Comparison of ENCODE assay signal across 8 cellular contexts in genomic region chr18:43341014-43341413, GRCh38.
"Had no signal": no experiment of that assay in that cellular context is flagged by ENCODE, and none has a peak within 500 bp of the region (broad histone marks: within the 10 kb centered on the region; RNA-seq: fewer than 3 reads in every experiment).

No MANE protein-coding gene starts in this region.

- FAIRE-seq: K562 had no signal

- H3K4me3 Mint-ChIP-seq: HFFc6 had no signal

- H3K9me3 ChIP-seq: HAP-1 had no signal

- DNase-seq: GOT3, H7, HFFc6, IMR-90 had no signal

- H3K4me1 ChIP-seq: HAP-1 had no signal

- ATAC-seq: HCT116, K562 had no signal

- H3K27ac Mint-ChIP-seq: HFFc6 had no signal

- H3K4me3 ChIP-seq: HAP-1, K562 had no signal

- H3K36me3 ChIP-seq: HAP-1 had no signal

- H3K27ac ChIP-seq: HL-60 had no signal
